In genomic region chr3:47113669-47114365, GRCh38 we compare ENCODE assay signal across 12 cellular contexts. TPM values are rescaled to one million over a fixed set of nuclear protein-coding genes. Genes with fewer than 3 reads are reported as not detected.
A peak's percentile ranks its signal among the peaks of the same experiment; 100 is the strongest.
DNase-seq lines count a peak whose midpoint lies in the region; ATAC-seq and TF ChIP-seq lines count a peak whose summit lies in the region.
"Had no signal": no experiment of that assay in that cellular context is flagged by ENCODE, and none has a peak within 500 bp of the region (broad histone marks: within the 10 kb centered on the region; RNA-seq: fewer than 3 reads in every experiment).

No MANE protein-coding gene starts in this region.

- H3K27me3 Mint-ChIP-seq in stimulated activated naive CD8-positive, alpha-beta T cell treated with anti-CD3 and anti-CD28 coated beads, Interleukin-15, amount 100 ng/mL, for 72 hours: no peaks in the 10 kb centered on the region
- H3K27me3 Mint-ChIP-seq: activated CD4-positive, alpha-beta memory T cell treated with anti-CD3 and anti-CD28 coated beads for 36 hours had no signal

- POLR2A ChIA-PET in A673 (lab: Charles Lee; ENCODE audit: low non-redundant PET): no interaction called here

- H2AFZ ChIP-seq in fibroblast of lung (ENCODE audit: low read length): no peak overlapping the region

- H3K27ac ChIP-seq in A673 (ENCODE audit: low read depth, low read length, poor library complexity, severe bottlenecking) (no peak overlapping the region), fibroblast of lung (ENCODE audit: insufficient read depth, low read length) (peak overlapping the region; percentile 77), WERI-Rb-1 (no peak overlapping the region)
- H3K27ac ChIP-seq: ascending aorta, KMS-11 had no signal

- no peak for TF ChIP-seq CTCF in A673 (conservative IDR thresholded peaks at IDR 0.05; ENCODE audit: low read depth, low read length)
- no peak for TF ChIP-seq CTCF in fibroblast of lung (conservative IDR thresholded peaks at IDR 0.05 in 1 of 2, IDR thresholded peaks at IDR 0.05 in 1 of 2; ENCODE audit: low read depth in 1 of 2, low read length in 2 of 2)
- TF ChIP-seq CTCF in WERI-Rb-1 (IDR thresholded peaks at IDR 0.05; ENCODE audit: low read depth, low read length): no peak

- intact Hi-C loops in A673 (cut with micrococcal nuclease; ENCODE audit: unreplicated experiment): no loop called here

- H3K4me3 ChIP-seq in A673 (ENCODE audit: low read depth, low read length, poor library complexity, severe bottlenecking) (no peak overlapping the region), fibroblast of lung (replicated peaks in 1 of 4; ENCODE audit: control extremely low read depth in 1 of 4, insufficient read depth in 1 of 4, low read depth in 3 of 4, low read length in 4 of 4) (no peak overlapping the region), WERI-Rb-1 (ENCODE audit: low read depth, low read length) (no peak overlapping the region)
- H3K4me3 ChIP-seq: ascending aorta had no signal

- peaks cover 7% of the 10 kb centered on the region for H3K4me1 Mint-ChIP-seq in stimulated activated naive CD8-positive, alpha-beta T cell treated with anti-CD3 and anti-CD28 coated beads, Interleukin-15, amount 100 ng/mL, for 72 hours

- H3K36me3 ChIP-seq in A673 (ENCODE audit: insufficient read depth, low read length, poor library complexity, severe bottlenecking) (peaks cover 9% of the 10 kb centered on the region), fibroblast of lung (ENCODE audit: control insufficient read depth, insufficient read depth, low read length) (peaks cover 3% of the 10 kb centered on the region), WERI-Rb-1 (peaks cover 47% of the 10 kb centered on the region)

- H3K4me1 ChIP-seq in A673 (ENCODE audit: insufficient read depth, low read length, poor library complexity, severe bottlenecking): peaks cover 7% of the 10 kb centered on the region
- peaks cover 6% of the 10 kb centered on the region for H3K4me1 ChIP-seq in fibroblast of lung (ENCODE audit: control insufficient read depth, extremely low read depth, insufficient read depth, low read length)
- H3K4me1 ChIP-seq: ascending aorta, BE2C had no signal

- H3K27me3 ChIP-seq in A673 (replicated peaks; ENCODE audit: insufficient read depth, low read depth, low read length, poor library complexity) (no peaks in the 10 kb centered on the region), fibroblast of lung (ENCODE audit: control insufficient read depth, insufficient read depth, low read length) (no peaks in the 10 kb centered on the region), WERI-Rb-1 (ENCODE audit: insufficient read depth, low read depth, severe bottlenecking) (no peaks in the 10 kb centered on the region)
- H3K27me3 ChIP-seq: ascending aorta, BE2C had no signal

- no TSS peak for BruUV-seq in A673 (replicated peaks; lab: Mats Ljungman, UMichigan)

- no peak for ATAC-seq in stimulated activated naive CD8-positive, alpha-beta T cell treated with anti-CD3 and anti-CD28 coated beads, Interleukin-15, amount 100 ng/mL, for 72 hours

- no peaks in the 10 kb centered on the region for H3K9me3 Mint-ChIP-seq in stimulated activated naive CD8-positive, alpha-beta T cell treated with anti-CD3 and anti-CD28 coated beads, Interleukin-15, amount 100 ng/mL, for 72 hours
- H3K9me3 Mint-ChIP-seq: activated CD4-positive, alpha-beta memory T cell treated with anti-CD3 and anti-CD28 coated beads for 36 hours had no signal

- DNase-seq in A673 (ENCODE audit: low spot score) (peak; percentile 0), HCEC 1CT (peak; percentile 93), RPMI8226 (peak; percentile 59), fibroblast of lung (ENCODE audit: low read depth in 2 of 2) (peak; percentile 39 to 96), COLO829 (ENCODE audit: low spot score) (no peak), WERI-Rb-1 (no peak)
- DNase-seq in stimulated activated naive CD8-positive, alpha-beta T cell treated with anti-CD3 and anti-CD28 coated beads, Interleukin-15, amount 100 ng/mL, for 72 hours: no peak
- no peak for DNase-seq in activated naive CD4-positive, alpha-beta T cell treated with Interleukin-2 at 50 U/mL for 16 hours
- DNase-seq: activated CD4-positive, alpha-beta memory T cell treated with anti-CD3 and anti-CD28 coated beads for 36 hours; BE2C had no signal

- no peak overlapping the region for H3K27ac Mint-ChIP-seq in stimulated activated naive CD8-positive, alpha-beta T cell treated with anti-CD3 and anti-CD28 coated beads, Interleukin-15, amount 100 ng/mL, for 72 hours
- H3K27ac Mint-ChIP-seq: activated CD4-positive, alpha-beta memory T cell treated with anti-CD3 and anti-CD28 coated beads for 36 hours had no signal

- peaks cover 3% of the 10 kb centered on the region for H3K79me2 ChIP-seq in fibroblast of lung (ENCODE audit: control insufficient read depth, insufficient read depth, low read length)

- no peaks in the 10 kb centered on the region for H3K9me3 ChIP-seq in A673 (ENCODE audit: low read depth, low read length, poor library complexity, severe bottlenecking)
- H3K9me3 ChIP-seq in fibroblast of lung (ENCODE audit: control insufficient read depth, insufficient read depth, low read depth, low read length): no peaks in the 10 kb centered on the region
- no peaks in the 10 kb centered on the region for H3K9me3 ChIP-seq in WERI-Rb-1 (ENCODE audit: severe bottlenecking)
- H3K9me3 ChIP-seq: ascending aorta, BE2C had no signal

- H3K4me2 ChIP-seq in fibroblast of lung (ENCODE audit: extremely low read depth, insufficient read depth, low read length): peak overlapping the region; percentile 32
- H3K4me2 ChIP-seq: KMS-11 had no signal

- H3K4me3 Mint-ChIP-seq in stimulated activated naive CD8-positive, alpha-beta T cell treated with anti-CD3 and anti-CD28 coated beads, Interleukin-15, amount 100 ng/mL, for 72 hours: no peak overlapping the region
- H3K4me3 Mint-ChIP-seq: activated CD4-positive, alpha-beta memory T cell treated with anti-CD3 and anti-CD28 coated beads for 36 hours had no signal

- no peaks in the 10 kb centered on the region for H4K20me1 ChIP-seq in fibroblast of lung (ENCODE audit: control insufficient read depth, extremely low read depth, insufficient read depth, low read length)

- no peak overlapping the region for H3K9ac ChIP-seq in fibroblast of lung (ENCODE audit: insufficient read depth, low read length)
- H3K9ac ChIP-seq: KMS-11 had no signal

- CTCF ChIA-PET in A673 (lab: Charles Lee): no interaction called here

RNA-seq across cellular contexts. Expression of gene SETD2, which starts 50.1 kb away (rescaled TPM):
- total RNA-seq in A673 (2021): 28.8 and 29.3 TPM in 2 replicates
- total RNA-seq in fibroblast of lung: 30.8 and 35.3 TPM in 2 replicates
- 19.2 and 22.5 TPM in 2 replicates for polyA plus RNA-seq in fibroblast of lung
- 13.7 and 18.1 TPM in 2 replicates for polyA plus RNA-seq in fibroblast of lung (2012)
- 11.7 and 15.4 TPM in 2 replicates for polyA minus RNA-seq in fibroblast of lung (ENCODE audit: low replicate concordance)

Comparison
In these comparisons a context has a peak if more than half of its experiments do, and no peak if none do; other contexts are left out.
1. DNase-seq: peak in A673 (single experiment), HCEC 1CT (single experiment), RPMI8226 (single experiment) and fibroblast of lung (2 of 2); none in COLO829 (single experiment), stimulated activated naive CD8-positive, alpha-beta T cell treated with anti-CD3 and anti-CD28 coated beads, Interleukin-15, amount 100 ng/mL, for 72 hours (0 of 2), activated naive CD4-positive, alpha-beta T cell treated with Interleukin-2 at 50 U/mL for 16 hours (single experiment) and WERI-Rb-1 (single experiment).